ENCODE assay signal across 26 cellular contexts in the genomic region with DNA sequence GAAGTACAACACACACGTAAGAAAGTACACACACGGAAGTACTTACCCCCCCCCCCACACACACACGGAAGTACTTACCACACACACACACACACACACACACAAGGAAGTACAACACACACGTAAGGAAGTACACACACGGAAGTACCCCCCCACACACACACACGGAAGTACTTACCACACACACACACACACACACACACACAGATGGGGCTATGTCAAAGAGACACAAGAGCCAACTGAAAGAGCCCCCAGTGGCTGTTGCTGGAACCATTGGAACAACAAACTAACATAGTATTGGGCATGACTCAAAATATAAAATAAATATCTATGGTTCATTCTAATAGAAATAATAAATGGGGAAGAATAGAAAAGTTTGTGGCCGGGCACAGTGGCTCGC. TPM values are rescaled to one million over a fixed set of nuclear protein-coding genes. Genes with fewer than 3 reads are reported as not detected.
DNase-seq lines count a peak whose midpoint lies in the region; ATAC-seq, FAIRE-seq and TF ChIP-seq lines count a peak whose summit lies in the region.
"Had no signal": no experiment of that assay in that cellular context is flagged by ENCODE, and none has a peak within 500 bp of the region (broad histone marks: within the 10 kb centered on the region; RNA-seq: fewer than 3 reads in every experiment).

No MANE protein-coding gene starts in this region.

- H3K4me2 ChIP-seq in IMR-90 (ENCODE audit: low read depth, low read length) (no peak overlapping the region), GM12878 (ENCODE audit: control insufficient read depth, insufficient read depth) (no peak overlapping the region), mesenchymal stem cell (ENCODE audit: low read length, poor library complexity, severe bottlenecking) (no peak overlapping the region)

- H3K27ac ChIP-seq in IMR-90 (ENCODE audit: insufficient read depth, low read length) (no peak overlapping the region), GM12878 (ENCODE audit: control insufficient read depth, insufficient read depth) (no peak overlapping the region), mesenchymal stem cell (ENCODE audit: low read length, poor library complexity, severe bottlenecking) (no peak overlapping the region)
- H3K27ac ChIP-seq: sigmoid colon, SJSA1, testis had no signal

- peaks cover 4 to 10% of the 10 kb centered on the region in 2 experiments; a peak in 2 of 4 replicates for H3K79me1 ChIP-seq in IMR-90 (ENCODE audit: low read depth in 1 of 2, low read length in 2 of 2)
- peaks cover 9% of the 10 kb centered on the region for H3K79me1 ChIP-seq in mesenchymal stem cell (replicated peaks; ENCODE audit: low read length, poor library complexity, severe bottlenecking)

- H3K4me1 ChIP-seq in IMR-90 (ENCODE audit: control insufficient read depth, insufficient read depth, low read length) (peaks cover 3% of the 10 kb centered on the region; the same call in 1 of the 2 replicates), GM12878 (ENCODE audit: control insufficient read depth, insufficient read depth, low read length) (peaks cover 3% of the 10 kb centered on the region), mesenchymal stem cell (ENCODE audit: control insufficient read depth, insufficient read depth, low read depth, low read length) (peaks cover 7% of the 10 kb centered on the region)

- in situ Hi-C loops in IMR-90 (cut with MboI; ENCODE audit: low sequenced_read_pairs) = no loop called here
- in situ Hi-C loops in GM12878 (cut with MboI) = no loop called here

- H2BK120ac ChIP-seq in IMR-90 (ENCODE audit: low read depth, low read length) = no peak overlapping the region
- H2BK120ac ChIP-seq in mesenchymal stem cell (ENCODE audit: low read depth, low read length) = no peak overlapping the region

- H4K91ac ChIP-seq in IMR-90 (ENCODE audit: insufficient read depth, low read depth, low read length) (no peak overlapping the region), mesenchymal stem cell (ENCODE audit: low read length) (no peak overlapping the region)

- no CpG with 5 or more reads among the region's 8 CpGs for WGBS in IMR-90 (ENCODE audit: extremely low coverage in 2 of 2, insufficient read length in 1 of 2), 2 experiments
- WGBS in GM12878 (ENCODE audit: insufficient coverage, insufficient replicate concordance, low lambda C conversion rate, missing lambda C conversion rate) = 33% methylated on average over 6 of the region's 8 CpGs
- WGBS in mesenchymal stem cell = 83% methylated on average over 3 of the region's 8 CpGs

- H3K36me3 ChIP-seq in IMR-90 (ENCODE audit: control insufficient read depth, insufficient read depth, low read length) (peaks cover 7% of the 10 kb centered on the region), GM12878 (ENCODE audit: control insufficient read depth in 2 of 2, insufficient read depth in 2 of 2, low read length in 1 of 2) (no peaks in the 10 kb centered on the region; a peak in 1 of 4 replicates), mesenchymal stem cell (ENCODE audit: control insufficient read depth in 1 of 2, insufficient read depth in 2 of 2, low read depth in 1 of 2, low read length in 2 of 2) (peaks cover 6 to 24% of the 10 kb centered on the region in 2 experiments)

- ATAC-seq in IMR-90 (ENCODE audit: low read depth) = no peak
- ATAC-seq in GM12878 = no peak
- no peak for ATAC-seq in GM18873 (IDR thresholded peaks at IDR 0.05; ENCODE audit: low FRiP score, unreplicated experiment)
- ATAC-seq: activated CD4-positive, CD25-positive, alpha-beta regulatory T cell treated with anti-CD3 and anti-CD28 coated beads, Interleukin-2, amount 50 U/mL, for 24 hours; T-cell had no signal

- no peak overlapping the region for H2BK12ac ChIP-seq in mesenchymal stem cell (ENCODE audit: low read length in 2 of 2)

- RAD21 ChIA-PET in GM12878 (lab: Charles Lee; ENCODE audit: unreplicated experiment) = interaction anchor here (0.6 to 1.3 kb wide), 3 partner anchors 32 to 177 kb away, joined by 3 read pairs; no protein-coding TSS in a partner anchor

- TF ChIP-seq CTCF in GM12864 (IDR thresholded peaks at IDR 0.05; ENCODE audit: low read depth, low read length, missing control alignments) (peak; percentile 2), IMR-90 (conservative IDR thresholded peaks at IDR 0.05; ENCODE audit: low read depth, low read length) (0 out of 2 replicates have a peak, but pooled peaks have one; percentile 2), GM12878 (IDR thresholded peaks at IDR 0.05 in 2 of 3, conservative IDR thresholded peaks at IDR 0.05 in 1 of 3; ENCODE audit: control insufficient read depth in 2 of 3, extremely low read depth in 1 of 3, insufficient read depth in 1 of 3, low read depth in 3 of 3, low read length in 3 of 3) (no peak)

- H2BK15ac ChIP-seq in IMR-90 (ENCODE audit: low read depth, low read length) (no peak overlapping the region), mesenchymal stem cell (ENCODE audit: low read depth, poor library complexity, severe bottlenecking) (no peak overlapping the region)

- SMC1A ChIA-PET in GM12878 (lab: Charles Lee; ENCODE audit: uncharacterized antibody, unreplicated experiment) = interaction anchor here (1.3 kb wide), 1 partner anchor 19 kb away, joined by 7 read pairs; no protein-coding TSS in a partner anchor

- H3K4ac ChIP-seq in IMR-90 (ENCODE audit: low read depth, low read length) = no peak overlapping the region
- no peak overlapping the region for H3K4ac ChIP-seq in mesenchymal stem cell (ENCODE audit: low read depth in 1 of 2, low read length in 2 of 2)

- DNase-seq in GM12864 (ENCODE audit: low read depth) (no peak), IMR-90 (peak; percentile 13), GM12878 (ENCODE audit: low read depth, low spot score) (no peak), mesenchymal stem cell (peak; percentile 10), NCI-H2196 treated with DMSO at 0.1 percent for 48 hours (lab: John Stamatoyannopoulos, UW; ENCODE audit: unreplicated experiment) (no peak), NCI-H2171 (lab: John Stamatoyannopoulos, UW) (no peak)
- DNase-seq: activated CD4-positive, alpha-beta memory T cell treated with anti-CD3 and anti-CD28 coated beads for 36 hours; activated CD8-positive, alpha-beta memory T cell treated with anti-CD3 and anti-CD28 coated beads, Interleukin-2, amount 50 U/mL, for 48 hours; activated effector memory CD4-positive, alpha-beta T cell treated with Interleukin-2 at 50 U/mL for 16 hours; CD8-positive, alpha-beta memory T cell; DMS53; glutamatergic neuron; KG1; NCI-H187; NCI-H526 treated with DMSO at 0.1 percent for 48 hours; stimulated activated naive CD4-positive, alpha-beta T cell treated with Interleukin-2 at 50 U/mL for 16 hours; testis had no signal

- peaks cover 9% of the 10 kb centered on the region; the same call in 1 of the 2 replicates for H3K9me1 ChIP-seq in IMR-90 (ENCODE audit: insufficient read depth, low read length)

- peaks cover 2% of the 10 kb centered on the region; the same call in 1 of the 2 replicates for H4K20me1 ChIP-seq in IMR-90 (ENCODE audit: insufficient read depth, low read length)
- no peaks in the 10 kb centered on the region for H4K20me1 ChIP-seq in GM12878 (ENCODE audit: control insufficient read depth, insufficient read depth)

- no peak for TF ChIP-seq EP300 in GM12878 (IDR thresholded peaks at IDR 0.05; ENCODE audit: borderline replicate concordance in 1 of 2, control insufficient read depth in 1 of 2, low read depth in 2 of 2, low read length in 2 of 2)

- TF ChIP-seq RAD21 in IMR-90 (IDR thresholded peaks at IDR 0.05; ENCODE audit: low read length) (no peak), GM12878 (IDR thresholded peaks at IDR 0.05; ENCODE audit: insufficient read depth, low read depth, low read length) (no peak)

- H2AK9ac ChIP-seq in IMR-90 (replicated peaks; ENCODE audit: low read depth, low read length, poor library complexity) = no peak overlapping the region

- H2AFZ ChIP-seq in IMR-90 (replicated peaks; ENCODE audit: low read length, poor library complexity) (no peak overlapping the region), GM12878 (ENCODE audit: control insufficient read depth, low read depth, low read length) (no peak overlapping the region), mesenchymal stem cell (ENCODE audit: low read depth, low read length) (no peak overlapping the region)

- no peak overlapping the region for H2BK20ac ChIP-seq in IMR-90 (ENCODE audit: low read depth, low read length)

- dilution Hi-C loops in IMR-90 (cut with HindIII; ENCODE audit: low sequenced_read_pairs, unreplicated experiment) = no loop called here

- H2AK5ac ChIP-seq in IMR-90 (ENCODE audit: low read depth, low read length) = no peak overlapping the region
- no peak overlapping the region for H2AK5ac ChIP-seq in mesenchymal stem cell (ENCODE audit: low read length, severe bottlenecking)

- no peak overlapping the region for H3K4me3 ChIP-seq in GM12864 (ENCODE audit: low read depth, low read length)
- H3K4me3 ChIP-seq in IMR-90 (ENCODE audit: insufficient read depth, low read depth, low read length) = no peak overlapping the region
- no peak overlapping the region for H3K4me3 ChIP-seq in GM12878
- H3K4me3 ChIP-seq in mesenchymal stem cell (ENCODE audit: insufficient read depth in 1 of 2, low read depth in 1 of 2, low read length in 2 of 2) = no peak overlapping the region
- H3K4me3 ChIP-seq: lung, sigmoid colon, SJSA1, testis had no signal

- H3K9ac ChIP-seq in IMR-90 (ENCODE audit: low read depth, low read length) = no peak overlapping the region
- H3K9ac ChIP-seq in GM12878 (ENCODE audit: control insufficient read depth, insufficient read depth, low read length) = no peak overlapping the region
- H3K9ac ChIP-seq in mesenchymal stem cell (ENCODE audit: low read length) = no peak overlapping the region

- H3K14ac ChIP-seq in IMR-90 (replicated peaks; ENCODE audit: low read depth, low read length) = no peak overlapping the region
- H3K14ac ChIP-seq in mesenchymal stem cell (ENCODE audit: low read length in 2 of 2) = no peak overlapping the region

- H3K9me3 ChIP-seq in IMR-90 (ENCODE audit: control insufficient read depth, insufficient read depth, low read length) (no peaks in the 10 kb centered on the region), GM12878 (replicated peaks; ENCODE audit: control insufficient read depth, insufficient read depth, low read length) (no peaks in the 10 kb centered on the region), mesenchymal stem cell (ENCODE audit: control insufficient read depth, low read length) (no peaks in the 10 kb centered on the region)
- H3K9me3 ChIP-seq: sigmoid colon, SJSA1, testis had no signal

- TF ChIP-seq POLR2A in IMR-90 (IDR thresholded peaks at IDR 0.05; ENCODE audit: low read depth, low read length) (no peak), GM12878 (IDR thresholded peaks at IDR 0.05; ENCODE audit: low read depth, low read length) (no peak)

- intact Hi-C loops in IMR-90 (cut with micrococcal nuclease) (no loop called here), GM12878 (cut with micrococcal nuclease; ENCODE audit: unreplicated experiment) (no loop called here)

- H2BK5ac ChIP-seq in IMR-90 (ENCODE audit: low read depth, low read length, poor library complexity, severe bottlenecking) (no peak overlapping the region), mesenchymal stem cell (ENCODE audit: low read depth, low read length, poor library complexity, severe bottlenecking) (no peak overlapping the region)

- no peak overlapping the region for H4K8ac ChIP-seq in IMR-90 (ENCODE audit: low read depth in 2 of 2, low read length in 2 of 2)
- no peak overlapping the region for H4K8ac ChIP-seq in mesenchymal stem cell (ENCODE audit: low read length)

- POLR2A ChIA-PET in IMR-90 (lab: Charles Lee; ENCODE audit: unreplicated experiment) = no interaction called here
- POLR2A ChIA-PET in GM12878 (lab: Charles Lee) = interaction anchor here (0.7 kb wide), 1 partner anchor 21 kb away, joined by 3 read pairs; no protein-coding TSS in a partner anchor

- H3K27me3 ChIP-seq in IMR-90 (ENCODE audit: control insufficient read depth, insufficient read depth, low read length) (no peaks in the 10 kb centered on the region), GM12878 (replicated peaks in 1 of 2; ENCODE audit: control insufficient read depth in 2 of 2, insufficient read depth in 2 of 2, low read length in 1 of 2) (peaks cover 0 to 3% of the 10 kb centered on the region in 2 experiments; a peak in 1 of 4 replicates), mesenchymal stem cell (ENCODE audit: control insufficient read depth in 1 of 2, insufficient read depth in 1 of 2, low read length in 2 of 2) (no peaks in the 10 kb centered on the region)
- H3K27me3 ChIP-seq: sigmoid colon, SJSA1, testis had no signal

- FAIRE-seq in GM12878 (lab: Jason Lieb, UNC) = no peak
- FAIRE-seq: bronchial epithelial cell, endometrium, GM12891 had no signal

- no peaks in the 10 kb centered on the region; the same call in none of the 2 replicates for H3K79me2 ChIP-seq in GM12878 (ENCODE audit: control insufficient read depth, insufficient read depth, low read length)

- H3K23ac ChIP-seq in IMR-90 (ENCODE audit: low read depth, low read length) (no peak overlapping the region), mesenchymal stem cell (ENCODE audit: low read length in 2 of 2) (no peak overlapping the region)

- H4K5ac ChIP-seq in IMR-90 (ENCODE audit: low read depth, low read length) = no peak overlapping the region

- no peak overlapping the region for H3K56ac ChIP-seq in IMR-90 (ENCODE audit: extremely low read depth, insufficient read depth, low read length)

- BruUV-seq in IMR-90 (replicated peaks; lab: Mats Ljungman, UMichigan) = no TSS peak
- no TSS peak for BruUV-seq in GM12878 (replicated peaks; lab: Mats Ljungman, UMichigan)

- CTCF ChIA-PET in IMR-90 (lab: Yijun Ruan, JAX) = interaction anchor here (1.6 kb wide), 1 partner anchor 32 kb away, joined by 5 read pairs; no protein-coding TSS in a partner anchor
- CTCF ChIA-PET in GM12878 (lab: Yijun Ruan, JAX) = interaction anchor here (1.0 to 8.8 kb wide), 2 partner anchors 20 to 1410 kb away, joined by 4 to 139 read pairs; no protein-coding TSS in a partner anchor

- H3K18ac ChIP-seq in IMR-90 (ENCODE audit: low read depth, low read length) = no peak overlapping the region
- no peak overlapping the region for H3K18ac ChIP-seq in mesenchymal stem cell (ENCODE audit: low read depth in 1 of 2, low read length in 2 of 2)

RNA-seq across cellular contexts. Expression of a gene that starts 4.9 kb away (rescaled TPM):
- total RNA-seq in IMR-90 (2012; rRNA removed) (22.9 and 27.8 TPM in 2 replicates), GM12878 (2014; rRNA removed) (18.5 and 19.5 TPM in 2 replicates), GM12878 (2014; rRNA removed; fragmentation: Illumina TruSeq; extraction: Trizol) (23.6 and 23.9 TPM in 2 replicates), GM12878 (2021) (29.9 and 31.1 TPM in 2 replicates)
- polyA plus RNA-seq in IMR-90 (2012; rRNA removed) (20.1 and 23.3 TPM in 2 replicates), GM12878 (2011; rRNA removed) (52.9 and 57.9 TPM in 2 replicates), GM12878 (2014; fragmentation: Illumina TruSeq; extraction: Trizol) (33.5 and 43.4 TPM in 2 replicates), GM12878 (2014; fragmentation: Nextera tagmentation; extraction: Ambion mirVana) (1 to 10 TPM; 4.8 to 6.8 TPM), GM12878 (2014; rRNA removed) (23.1 and 26.8 TPM in 2 replicates), GM12878 (2016; fragmentation: Nextera tagmentation; extraction: Ambion mirVana) (10 to 100 TPM in 1 of 2 experiments, 1 to 10 TPM in 1; 2.1 to 20.3 TPM)
- 6.6 and 13.4 TPM in 2 replicates for polyA plus RNA-seq in IMR-90 (2012; cell fraction: cytosol; rRNA removed)
- 8.1 and 28.5 TPM in 2 replicates for polyA plus RNA-seq in IMR-90 (2012; cell fraction: nucleus; rRNA removed; ENCODE audit: low replicate concordance)
- 40.4 and 43.5 TPM in 2 replicates for total RNA-seq in GM12878 (2013; cell fraction: nucleolus; rRNA removed)
- 16.3 TPM for polyA plus RNA-seq in GM12878 (2011; ENCODE audit: low read depth)
- 28.4 and 31.9 TPM in 2 replicates for polyA plus RNA-seq in GM12878 (2011; cell fraction: cytosol; rRNA removed)
- 26.9 and 32.0 TPM in 2 replicates for polyA plus RNA-seq in GM12878 (2011; cell fraction: nucleus; rRNA removed)
- polyA plus RNA-seq in GM12878 (2012) = 15.5 and 16.2 TPM in 2 replicates
- 53.9 and 58.7 TPM in 2 replicates for polyA minus RNA-seq in GM12878 (2011; rRNA and poly(A)+ RNA removed)
- polyA minus RNA-seq in GM12878 (2011; cell fraction: cytosol; rRNA and poly(A)+ RNA removed) = 16.2 and 20.4 TPM in 2 replicates
- 16.1 and 26.7 TPM in 2 replicates for polyA minus RNA-seq in GM12878 (2011; cell fraction: nucleus; rRNA and poly(A)+ RNA removed)
- 26.3 TPM for polyA plus RNA-seq in mesenchymal stem cell (2013, experiment 1 of 2)
- 25.8 TPM for polyA plus RNA-seq in mesenchymal stem cell (2013, experiment 2 of 2)

RNA-seq across cellular contexts. Expression of a gene that starts 56.4 kb away (rescaled TPM):
- total RNA-seq in IMR-90 (2012; rRNA removed) (20.6 and 20.8 TPM in 2 replicates), GM12878 (2014; rRNA removed) (0.05 TPM in 1 of 2 replicates, not detected in the other), GM12878 (2014; rRNA removed; fragmentation: Illumina TruSeq; extraction: Trizol) (0.09 TPM in 1 of 2 replicates, not detected in the other), GM12878 (2021) (0.13 and 0.33 TPM in 2 replicates)
- polyA plus RNA-seq in IMR-90 (2012; rRNA removed) (17.7 and 20.3 TPM in 2 replicates), GM12878 (2011; rRNA removed) (0.11 and 0.14 TPM in 2 replicates), GM12878 (2014; fragmentation: Illumina TruSeq; extraction: Trizol) (0.12 TPM in 1 of 2 replicates, not detected in the other), GM12878 (2014; fragmentation: Nextera tagmentation; extraction: Ambion mirVana) (under 1 TPM in 1 of 2 experiments, not detected in 1; 0.05 TPM), GM12878 (2014; rRNA removed) (0.03 TPM in 1 of 2 replicates, not detected in the other), GM12878 (2016; fragmentation: Nextera tagmentation; extraction: Ambion mirVana) (under 1 TPM in 1 of 2 experiments, not detected in 1; 0.19 TPM)
- polyA plus RNA-seq in IMR-90 (2012; cell fraction: cytosol; rRNA removed) = 11.8 and 14.2 TPM in 2 replicates
- polyA plus RNA-seq in IMR-90 (2012; cell fraction: nucleus; rRNA removed; ENCODE audit: low replicate concordance) = 18.2 and 28.4 TPM in 2 replicates
- total RNA-seq in GM12878 (2013; cell fraction: nucleolus; rRNA removed) = 0.44 TPM in 1 of 2 replicates, not detected in the other
- 0.26 TPM for polyA plus RNA-seq in GM12878 (2011; ENCODE audit: low read depth)
- 0.06 and 0.08 TPM in 2 replicates for polyA plus RNA-seq in GM12878 (2011; cell fraction: cytosol; rRNA removed)
- 0.26 and 0.43 TPM in 2 replicates for polyA plus RNA-seq in GM12878 (2011; cell fraction: nucleus; rRNA removed)
- polyA plus RNA-seq in GM12878 (2012) = 0.27 and 1.1 TPM in 2 replicates
- 0.07 TPM in 1 of 2 replicates, not detected in the other for polyA minus RNA-seq in GM12878 (2011; rRNA and poly(A)+ RNA removed)
- polyA minus RNA-seq in GM12878 (2011; cell fraction: cytosol; rRNA and poly(A)+ RNA removed) = not detected in 2 replicates
- polyA minus RNA-seq in GM12878 (2011; cell fraction: nucleus; rRNA and poly(A)+ RNA removed) = not detected in 2 replicates
- 12.3 TPM for polyA plus RNA-seq in mesenchymal stem cell (2013, experiment 1 of 2)
- 12.0 TPM for polyA plus RNA-seq in mesenchymal stem cell (2013, experiment 2 of 2)

Comparison
In these comparisons a context has a peak if more than half of its experiments do, and no peak if none do; other contexts are left out.
1. DNase-seq: peak in IMR-90 (single experiment) and mesenchymal stem cell (single experiment); none in GM12864 (single experiment), GM12878 (single experiment), NCI-H2196 treated with DMSO at 0.1 percent for 48 hours (single experiment) and NCI-H2171 (single experiment).
2. CTCF ChIP-seq: peak in GM12864 (single experiment) and IMR-90 (single experiment); none in GM12878 (0 of 3).
3. RNA of a gene that starts 56.4 kb away (total RNA-seq): 20.6 to 20.8 TPM in IMR-90; 0.05 to 0.44 TPM in GM12878; every median in the first group is over 10 times any median in the second.